ENCODE assay signal across 27 cellular contexts in genomic region chr18:41449612-41450011, GRCh38.
"Had no signal": no experiment of that assay in that cellular context is flagged by ENCODE, and none has a peak within 500 bp of the region (broad histone marks: within the 10 kb centered on the region; RNA-seq: fewer than 3 reads in every experiment).

No MANE protein-coding gene starts in this region.

- DNase-seq: dorsolateral prefrontal cortex; effector CD4-positive, alpha-beta T cell; endodermal cell; foreskin melanocyte; glutamatergic neuron; heart right ventricle; hippocampal formation; islet precursor cell; kidney glomerular epithelial cell; left ventricle myocardium superior; natural killer cell; occipital lobe; pancreas; right lobe of liver; small intestine; stimulated activated CD4-positive, alpha-beta T cell treated with anti-CD3 and anti-CD28 coated beads, Interleukin-12 subunit alpha, Interleukin-12 subunit beta, amount 100 ng/mL, for 4 hours; stimulated activated CD4-positive, alpha-beta T cell treated with anti-CD3 and anti-CD28 coated beads, Interleukin-1b, Interleukin-23, amount 100 ng/mL, for 48 hours; stimulated activated CD4-positive, alpha-beta T cell treated with anti-CD3 and anti-CD28 coated beads, Interleukin-4, amount 100 ng/mL, for 1 hour; stimulated activated CD8-positive, alpha-beta memory T cell treated with anti-CD3 and anti-CD28 coated beads, Interleukin-4, amount 100 ng/mL, for 48 hours; stimulated activated naive CD4-positive, alpha-beta T cell; stimulated activated naive CD8-positive, alpha-beta T cell treated with anti-CD3 and anti-CD28 coated beads, Interleukin-15, amount 100 ng/mL, for 72 hours; transverse colon; upper lobe of right lung; uterus had no signal

- ATAC-seq: heart right ventricle; left ventricle myocardium superior; natural killer cell; pancreas; right lobe of liver; stimulated activated naive CD8-positive, alpha-beta T cell treated with anti-CD3 and anti-CD28 coated beads, Interleukin-15, amount 100 ng/mL, for 72 hours; upper lobe of right lung had no signal

- FAIRE-seq: pancreas had no signal

- H3K9me3 ChIP-seq: esophagus muscularis mucosa, pancreas, right lobe of liver, suprapubic skin, transverse colon, upper lobe of right lung, uterus had no signal

- H3K27ac ChIP-seq: dorsolateral prefrontal cortex, esophagus muscularis mucosa, heart right ventricle, pancreas, right lobe of liver, suprapubic skin, transverse colon, upper lobe of right lung, uterus had no signal

- H3K4me3 ChIP-seq: dorsolateral prefrontal cortex, esophagus muscularis mucosa, heart right ventricle, lung, pancreas, right lobe of liver, suprapubic skin, transverse colon, upper lobe of right lung, uterus had no signal

- H3K36me3 ChIP-seq: esophagus muscularis mucosa, heart right ventricle, pancreas, right lobe of liver, suprapubic skin, transverse colon, upper lobe of right lung, uterus had no signal

- H3K27me3 ChIP-seq: esophagus muscularis mucosa, heart right ventricle, pancreas, right lobe of liver, suprapubic skin, transverse colon, upper lobe of right lung, uterus had no signal

- H3K4me1 ChIP-seq: esophagus muscularis mucosa, heart right ventricle, pancreas, right lobe of liver, suprapubic skin, transverse colon, upper lobe of right lung, uterus had no signal
